In the genomic region with DNA sequence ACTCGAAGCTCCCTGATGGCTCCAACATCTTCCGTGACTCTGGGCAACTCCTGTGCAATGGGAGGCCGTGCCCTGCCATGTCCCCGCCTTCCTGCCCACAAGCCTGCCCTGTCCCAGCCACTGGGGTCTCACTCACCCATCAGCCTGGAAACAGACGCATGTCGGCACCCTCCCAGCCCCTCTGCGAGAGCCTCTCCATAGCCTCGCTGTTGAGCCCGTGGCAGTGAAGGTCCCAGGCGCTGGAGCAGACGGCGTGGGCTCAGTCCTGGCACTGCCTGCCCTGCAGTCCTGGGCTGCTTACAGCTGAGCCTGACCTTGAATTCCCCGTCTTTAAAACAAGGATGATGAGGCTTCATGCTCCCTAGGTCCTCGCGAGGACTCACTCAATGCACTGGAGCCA, we compare ENCODE assay signal across 14 cellular contexts.
"Had no signal": no experiment of that assay in that cellular context is flagged by ENCODE, and none has a peak within 500 bp of the region (broad histone marks: within the 10 kb centered on the region; RNA-seq: fewer than 3 reads in every experiment).

No MANE protein-coding gene starts in this region.

- H3K9me3 Mint-ChIP-seq: naive B cell had no signal

- H3K4me3 ChIP-seq: hepatocyte, suprapubic skin, thyroid gland, upper lobe of left lung had no signal

- H3K36me3 Mint-ChIP-seq: naive B cell had no signal

- H3K4me3 Mint-ChIP-seq: naive B cell had no signal

- H3K27ac ChIP-seq: hepatocyte, suprapubic skin, thyroid gland, upper lobe of left lung had no signal

- H2AFZ ChIP-seq: hepatocyte had no signal

- H3K9me3 ChIP-seq: suprapubic skin, thyroid gland, upper lobe of left lung had no signal

- H3K4me2 ChIP-seq: hepatocyte had no signal

- H3K27me3 ChIP-seq: hepatocyte, thyroid gland, upper lobe of left lung had no signal

- DNase-seq: cortex of kidney; effector memory CD4-positive, alpha-beta T cell; foreskin melanocyte; kidney glomerular epithelial cell; mesendoderm; naive B cell; posterior cingulate gyrus; small intestine; stimulated activated CD4-positive, alpha-beta T cell treated with anti-CD3 and anti-CD28 coated beads, Interleukin-12 subunit alpha, Interleukin-12 subunit beta, amount 100 ng/mL, for 4 hours; stimulated activated naive CD4-positive, alpha-beta T cell treated with Interleukin-2 at 50 U/mL for 16 hours; thyroid gland had no signal

- H3K36me3 ChIP-seq: suprapubic skin, thyroid gland had no signal
